Comparison of ENCODE assay signal across 6 cellular contexts in genomic region chr17:28716740-28717577, GRCh38. TPM values are rescaled to one million over a fixed set of nuclear protein-coding genes. Genes with fewer than 3 reads are reported as not detected.
A peak's percentile ranks its signal among the peaks of the same experiment; 100 is the strongest.
DNase-seq lines count a peak whose midpoint lies in the region; ATAC-seq, FAIRE-seq and TF ChIP-seq lines count a peak whose summit lies in the region.

No MANE protein-coding gene starts in this region.

- H3K27me3 ChIP-seq in NT2/D1 (ENCODE audit: insufficient read depth, insufficient read length) (no peaks in the 10 kb centered on the region), esophagus squamous epithelium (peaks cover 0 to 15% (median 0%) of the 10 kb centered on the region in 4 donors), small intestine (ENCODE audit: control insufficient read depth in 2 of 2, insufficient read depth in 2 of 2, low read length in 2 of 2) (peaks cover 0 to 3% of the 10 kb centered on the region in 2 donors)

- DNase-seq in NT2/D1 (ENCODE audit: low read depth, low spot score) (no peak), esophagus squamous epithelium (lab: John Stamatoyannopoulos, UW) (no peak), small intestine (no peak), NOMO-1 treated with DMSO at 0.1 percent for 48 hours (lab: John Stamatoyannopoulos, UW; ENCODE audit: unreplicated experiment) (no peak), GM20000 (ENCODE audit: low spot score) (no peak)

- peak overlapping the region; percentile 79 for H3K4me3 ChIP-seq in NT2/D1 (ENCODE audit: insufficient read length, low read depth)
- H3K4me3 ChIP-seq in esophagus squamous epithelium = peak overlapping the region; percentile 43 to 93 (median 74)
- H3K4me3 ChIP-seq in small intestine (ENCODE audit: low read depth in 1 of 2, low read length in 2 of 2) = peak overlapping the region; percentile 16 to 26

- H3K36me3 ChIP-seq in NT2/D1 (ENCODE audit: insufficient read depth, insufficient read length, low read length) (peaks cover 56% of the 10 kb centered on the region), esophagus squamous epithelium (peaks cover 0 to 38% (median 0%) of the 10 kb centered on the region in 3 donors), small intestine (ENCODE audit: control insufficient read depth in 2 of 2, insufficient read depth in 2 of 2, low read length in 2 of 2) (peaks cover 0 to 3% of the 10 kb centered on the region in 2 donors)

- ATAC-seq in HG03039 (IDR thresholded peaks at IDR 0.05; ENCODE audit: unreplicated experiment) = no peak

- TF ChIP-seq CTCF in esophagus squamous epithelium (IDR thresholded peaks at IDR 0.05) (no peak), GM20000 (IDR thresholded peaks at IDR 0.05; ENCODE audit: extremely low read depth, missing control alignments) (no peak)

- no peak for TF ChIP-seq POLR2A in esophagus squamous epithelium (IDR thresholded peaks at IDR 0.05)

- H3K9ac ChIP-seq in NT2/D1 (ENCODE audit: insufficient read length, low read depth) = peak overlapping the region; percentile 88

- H3K27ac ChIP-seq in esophagus squamous epithelium (peak overlapping the region; percentile 93 to 97 (median 95)), small intestine (ENCODE audit: low read depth in 1 of 2, low read length in 1 of 2) (peak overlapping the region in 1 of 2 donors; percentile 95)

- intact Hi-C loops in esophagus squamous epithelium (cut with DNase I) = no loop called here

- peaks cover 16% of the 10 kb centered on the region for H3K4me1 ChIP-seq in NT2/D1 (ENCODE audit: insufficient read depth, insufficient read length)
- peaks cover 31 to 67% (median 35%) of the 10 kb centered on the region in 3 donors for H3K4me1 ChIP-seq in esophagus squamous epithelium
- H3K4me1 ChIP-seq in small intestine (ENCODE audit: control insufficient read depth in 2 of 2, insufficient read depth in 1 of 2, low read depth in 1 of 2, low read length in 1 of 2) = peaks cover 2% of the 10 kb centered on the region in 2 donors

- WGBS in esophagus squamous epithelium, 2 donors = 38 to 44% methylated on average over 1 to 11 of the region's 63 CpGs
- WGBS in small intestine, 3 donors = 24 to 38% (median 34%) methylated on average over 63 of the region's 63 CpGs

- H3K9me3 ChIP-seq in NT2/D1 (ENCODE audit: insufficient read depth, low read length) (no peaks in the 10 kb centered on the region), esophagus squamous epithelium (no peaks in the 10 kb centered on the region), small intestine (ENCODE audit: control insufficient read depth, low read depth) (no peaks in the 10 kb centered on the region)

- no peak for FAIRE-seq in small intestine (lab: Jason Lieb, UNC)

RNA-seq across cellular contexts. Expression of gene RAB34, which starts 0.7 kb away (rescaled TPM):
- total RNA-seq in esophagus squamous epithelium = 10 to 100 TPM; 27.6 to 98.0 (median 65.1) TPM
- 10 to 100 TPM in 2 of 3 donors, 1 to 10 TPM in 1; 4.2 to 33.5 (median 31.0) TPM for polyA plus RNA-seq in small intestine

RNA-seq across cellular contexts. Expression of gene RPL23A, which starts 2.8 kb away (rescaled TPM):
- 100 to 1,000 TPM; 236 to 881 (median 571) TPM for total RNA-seq in esophagus squamous epithelium
- polyA plus RNA-seq in small intestine = 1,000 to 10,000 TPM in 2 of 3 donors, 100 to 1,000 TPM in 1; 783 to 1,912 (median 1,402) TPM

RNA-seq across cellular contexts. Expression of gene PROCA1, which starts 5.3 kb away (rescaled TPM):
- total RNA-seq in esophagus squamous epithelium = 1 to 10 TPM in 1 of 4 donors, under 1 TPM in 2, not detected in 1; 0.48 to 1.1 (median 0.64) TPM
- polyA plus RNA-seq in small intestine = 1 to 10 TPM; 2.3 to 5.4 (median 4.1) TPM

RNA-seq across cellular contexts. Expression of gene TLCD1, which starts 9.1 kb away (rescaled TPM):
- total RNA-seq in esophagus squamous epithelium = 10 to 100 TPM in 3 of 4 donors, 1 to 10 TPM in 1; 8.8 to 17.0 (median 13.0) TPM
- polyA plus RNA-seq in small intestine = 10 to 100 TPM; 10.7 to 21.3 (median 12.1) TPM

RNA-seq across cellular contexts. Expression of gene NEK8, which starts 11.6 kb away (rescaled TPM):
- total RNA-seq in esophagus squamous epithelium = 1 to 10 TPM; 1.1 to 7.3 (median 2.6) TPM
- polyA plus RNA-seq in small intestine = 1 to 10 TPM; 3.5 to 3.6 (median 3.6) TPM

Comparison
In these comparisons a context has a peak if more than half of its experiments do, and no peak if none do; other contexts are left out.
1. H3K4me3 ChIP-seq: peak in every context shown above with its lines; median percentile 79 in NT2/D1; 74 in esophagus squamous epithelium; 21 in small intestine.